Comparison of ENCODE assay signal across 15 cellular contexts in genomic region chr2:79530443-79530842, GRCh38. TPM values are rescaled to one million over a fixed set of nuclear protein-coding genes. Genes with fewer than 3 reads are reported as not detected.
DNase-seq lines count a peak whose midpoint lies in the region; ATAC-seq, FAIRE-seq and TF ChIP-seq lines count a peak whose summit lies in the region.
"Had no signal": no experiment of that assay in that cellular context is flagged by ENCODE, and none has a peak within 500 bp of the region (broad histone marks: within the 10 kb centered on the region; RNA-seq: fewer than 3 reads in every experiment).

No MANE protein-coding gene starts in this region.

- intact Hi-C loops in activated CD4-positive, alpha-beta memory T cell treated with anti-CD3 and anti-CD28 coated beads for 36 hours (cut with micrococcal nuclease) = no loop called here

- H2AFZ ChIP-seq in H9 (ENCODE audit: low read length) (no peak overlapping the region), parathyroid adenoma (no peak overlapping the region)

- no peak overlapping the region for H4K8ac ChIP-seq in H9 (replicated peaks; ENCODE audit: insufficient read length, low read depth, low read length)

- POLR2A ChIA-PET in activated CD4-positive, alpha-beta memory T cell treated with anti-CD3 and anti-CD28 coated beads for 36 hours (lab: Charles Lee) = no interaction called here

- H3K9me3 ChIP-seq in H9 (ENCODE audit: control insufficient read depth, low read depth, low read length) (no peaks in the 10 kb centered on the region), parathyroid adenoma (ENCODE audit: control insufficient read depth, low read length) (no peaks in the 10 kb centered on the region)
- H3K9me3 ChIP-seq: sigmoid colon had no signal

- no peaks in the 10 kb centered on the region for H3K79me1 ChIP-seq in H9 (ENCODE audit: insufficient read depth, low read depth, low read length, poor library complexity, severe bottlenecking)

- H3K36me3 ChIP-seq in bronchial epithelial cell (ENCODE audit: control insufficient read depth, insufficient read depth, low read length) (no peaks in the 10 kb centered on the region), parathyroid adenoma (ENCODE audit: control insufficient read depth, insufficient read depth, low read length) (no peaks in the 10 kb centered on the region)
- H3K36me3 ChIP-seq: sigmoid colon had no signal

- CTCF ChIA-PET in activated CD4-positive, alpha-beta memory T cell treated with anti-CD3 and anti-CD28 coated beads for 36 hours (lab: Charles Lee) = no interaction called here

- no peak overlapping the region for H4K91ac ChIP-seq in H9 (ENCODE audit: insufficient read length, low read depth, low read length)

- H2BK5ac ChIP-seq in H9 (ENCODE audit: insufficient read length, low read length) = no peak overlapping the region

- peaks cover 2 to 5% of the 10 kb centered on the region in 2 experiments for H3K4me1 Mint-ChIP-seq in H9
- H3K4me1 Mint-ChIP-seq in activated CD4-positive, alpha-beta memory T cell treated with anti-CD3 and anti-CD28 coated beads for 36 hours (ENCODE audit: low read depth) = no peaks in the 10 kb centered on the region
- H3K4me1 Mint-ChIP-seq in stimulated activated naive CD8-positive, alpha-beta T cell treated with anti-CD3 and anti-CD28 coated beads, Interleukin-15, amount 100 ng/mL, for 72 hours = no peaks in the 10 kb centered on the region
- H3K4me1 Mint-ChIP-seq: activated naive CD8-positive, alpha-beta T cell treated with anti-CD3 and anti-CD28 coated beads, Interleukin-2, amount 50 U/mL, for 24 hours had no signal

- H3K27me3 ChIP-seq in H9 (ENCODE audit: insufficient read depth, low read length) (no peaks in the 10 kb centered on the region), bronchial epithelial cell (ENCODE audit: control insufficient read depth, insufficient read depth, low read length) (no peaks in the 10 kb centered on the region), parathyroid adenoma (ENCODE audit: control insufficient read depth, insufficient read depth, low read length) (no peaks in the 10 kb centered on the region)
- H3K27me3 ChIP-seq: sigmoid colon had no signal

- no peak overlapping the region for H3K27ac Mint-ChIP-seq in H9
- no peak overlapping the region for H3K27ac Mint-ChIP-seq in activated CD4-positive, alpha-beta memory T cell treated with anti-CD3 and anti-CD28 coated beads for 36 hours
- H3K27ac Mint-ChIP-seq in stimulated activated naive CD8-positive, alpha-beta T cell treated with anti-CD3 and anti-CD28 coated beads, Interleukin-15, amount 100 ng/mL, for 72 hours = no peak overlapping the region
- H3K27ac Mint-ChIP-seq: activated naive CD8-positive, alpha-beta T cell treated with anti-CD3 and anti-CD28 coated beads, Interleukin-2, amount 50 U/mL, for 24 hours had no signal

- no peak overlapping the region for H4K5ac ChIP-seq in H9 (ENCODE audit: insufficient read length, low read depth, low read length)

- H3K23me2 ChIP-seq in H9 (ENCODE audit: insufficient read length, low read depth, low read length, poor library complexity, severe bottlenecking) = no peaks in the 10 kb centered on the region

- no peak overlapping the region for H3K18ac ChIP-seq in H9 (ENCODE audit: insufficient read length, low read depth, low read length)

- H3K4me1 ChIP-seq in H9 (ENCODE audit: insufficient read depth, low read length) (no peaks in the 10 kb centered on the region), parathyroid adenoma (no peaks in the 10 kb centered on the region)
- H3K4me1 ChIP-seq: sigmoid colon had no signal

- no peaks in the 10 kb centered on the region for H4K20me1 ChIP-seq in H9 (ENCODE audit: control insufficient read depth, insufficient read depth, insufficient read length)

- no peak overlapping the region for H2BK20ac ChIP-seq in H9 (ENCODE audit: low read depth, low read length, poor library complexity, severe bottlenecking)

- no peak overlapping the region for H2BK12ac ChIP-seq in H9 (ENCODE audit: insufficient read length, low read depth, low read length)

- no peaks in the 10 kb centered on the region for H3K27me3 Mint-ChIP-seq in H9 (ENCODE audit: low read depth)
- no peaks in the 10 kb centered on the region for H3K27me3 Mint-ChIP-seq in activated CD4-positive, alpha-beta memory T cell treated with anti-CD3 and anti-CD28 coated beads for 36 hours
- H3K27me3 Mint-ChIP-seq in stimulated activated naive CD8-positive, alpha-beta T cell treated with anti-CD3 and anti-CD28 coated beads, Interleukin-15, amount 100 ng/mL, for 72 hours = no peaks in the 10 kb centered on the region
- H3K27me3 Mint-ChIP-seq: activated naive CD8-positive, alpha-beta T cell treated with anti-CD3 and anti-CD28 coated beads, Interleukin-2, amount 50 U/mL, for 24 hours had no signal

- H2BK120ac ChIP-seq in H9 (ENCODE audit: low read depth, low read length, poor library complexity, severe bottlenecking) = no peak overlapping the region

- no peak overlapping the region for H2AK5ac ChIP-seq in H9 (ENCODE audit: insufficient read length, low read length)

- H3K56ac ChIP-seq in H9 (ENCODE audit: insufficient read length, low read depth, low read length) = no peak overlapping the region

- no peak for FAIRE-seq in bronchial epithelial cell (lab: Jason Lieb, UNC)

- no peak for DNase-seq in H9
- DNase-seq in NCI-H510A treated with DMSO at 0.1 percent for 48 hours (lab: John Stamatoyannopoulos, UW) = peak; percentile 62
- peak; percentile 0 for DNase-seq in bronchial epithelial cell (ENCODE audit: low read depth)
- DNase-seq in activated CD4-positive, alpha-beta memory T cell treated with anti-CD3 and anti-CD28 coated beads for 36 hours = no peak
- no peak for DNase-seq in stimulated activated naive CD8-positive, alpha-beta T cell treated with anti-CD3 and anti-CD28 coated beads, Interleukin-15, amount 100 ng/mL, for 72 hours
- DNase-seq: activated naive CD8-positive, alpha-beta T cell treated with anti-CD3 and anti-CD28 coated beads, Interleukin-2, amount 50 U/mL, for 24 hours; DMS79 treated with DMSO at 0.1 percent for 48 hours; effector memory CD4-positive, alpha-beta T cell; NCI-H345; sigmoid colon; T-helper 2 cell had no signal

- H3T11ph ChIP-seq in H9 (ENCODE audit: low read length) = no peak overlapping the region

- no peak overlapping the region for H3K9ac ChIP-seq in H9 (ENCODE audit: extremely low read depth, insufficient read length, low read length)
- H3K9ac ChIP-seq in parathyroid adenoma = no peak overlapping the region

- no peak overlapping the region for H3K14ac ChIP-seq in H9 (ENCODE audit: insufficient read depth, low read length)

- H3K9me3 Mint-ChIP-seq in H9 = no peaks in the 10 kb centered on the region
- peaks cover 23% of the 10 kb centered on the region for H3K9me3 Mint-ChIP-seq in activated CD4-positive, alpha-beta memory T cell treated with anti-CD3 and anti-CD28 coated beads for 36 hours
- peaks cover 17 to 18% of the 10 kb centered on the region in 2 donors for H3K9me3 Mint-ChIP-seq in stimulated activated naive CD8-positive, alpha-beta T cell treated with anti-CD3 and anti-CD28 coated beads, Interleukin-15, amount 100 ng/mL, for 72 hours

- no peak overlapping the region for H3K23ac ChIP-seq in H9 (ENCODE audit: insufficient read length, low read depth, low read length)

- H3K36me3 Mint-ChIP-seq in H9 (ENCODE audit: insufficient read depth in 1 of 3, low read depth in 3 of 3) = no peaks in the 10 kb centered on the region
- H3K36me3 Mint-ChIP-seq in activated CD4-positive, alpha-beta memory T cell treated with anti-CD3 and anti-CD28 coated beads for 36 hours = no peaks in the 10 kb centered on the region

- H3K4me2 ChIP-seq in H9 (ENCODE audit: insufficient read depth, insufficient read length, low read length) (no peak overlapping the region), parathyroid adenoma (ENCODE audit: low read length) (no peak overlapping the region)

- no CpG with 5 or more reads among the region's 1 CpG for whole genome bisulfite sequencing in H9 (ENCODE audit: extremely low coverage, insufficient read length, low lambda C conversion rate)

- H3K79me2 ChIP-seq in H9 (ENCODE audit: insufficient read depth, low read length) (no peaks in the 10 kb centered on the region), parathyroid adenoma (no peaks in the 10 kb centered on the region)

- ATAC-seq in GM19463 (IDR thresholded peaks at IDR 0.05; ENCODE audit: unreplicated experiment) = no peak
- no peak for ATAC-seq in stimulated activated naive CD8-positive, alpha-beta T cell treated with anti-CD3 and anti-CD28 coated beads, Interleukin-15, amount 100 ng/mL, for 72 hours
- ATAC-seq: activated naive CD8-positive, alpha-beta T cell treated with anti-CD3 and anti-CD28 coated beads, Interleukin-2, amount 50 U/mL, for 24 hours had no signal

- H3K4me3 Mint-ChIP-seq in H9 = no peak overlapping the region
- no peak overlapping the region for H3K4me3 Mint-ChIP-seq in activated CD4-positive, alpha-beta memory T cell treated with anti-CD3 and anti-CD28 coated beads for 36 hours
- H3K4me3 Mint-ChIP-seq in stimulated activated naive CD8-positive, alpha-beta T cell treated with anti-CD3 and anti-CD28 coated beads, Interleukin-15, amount 100 ng/mL, for 72 hours = no peak overlapping the region
- H3K4me3 Mint-ChIP-seq: activated naive CD8-positive, alpha-beta T cell treated with anti-CD3 and anti-CD28 coated beads, Interleukin-2, amount 50 U/mL, for 24 hours had no signal

- peak; percentile 63 for TF ChIP-seq CTCF in H9 (conservative IDR thresholded peaks at IDR 0.05)
- no peak for TF ChIP-seq CTCF in bronchial epithelial cell (IDR thresholded peaks at IDR 0.05; ENCODE audit: insufficient read depth, low read length, severe bottlenecking)
- peak; percentile 29 for TF ChIP-seq CTCF in parathyroid adenoma (IDR thresholded peaks at IDR 0.05)

- no peak overlapping the region for H2BK15ac ChIP-seq in H9 (ENCODE audit: low read depth, low read length)

- H3K4me3 ChIP-seq in bronchial epithelial cell (ENCODE audit: low read depth, low read length) (no peak overlapping the region), parathyroid adenoma (ENCODE audit: low read depth, low read length) (no peak overlapping the region)
- H3K4me3 ChIP-seq: sigmoid colon had no signal

- no peak overlapping the region for H3K27ac ChIP-seq in H9 (ENCODE audit: insufficient read length, low read depth, low read length)
- H3K27ac ChIP-seq in parathyroid adenoma = no peak overlapping the region
- H3K27ac ChIP-seq: sigmoid colon had no signal

- H3K4ac ChIP-seq in H9 (ENCODE audit: low read depth, low read length) = no peak overlapping the region

RNA-seq across cellular contexts. Expression of gene CTNNA2, which starts 17.6 kb away (rescaled TPM):
- total RNA-seq in H9 (2021) (4.5 and 5.5 TPM in 2 replicates), bronchial epithelial cell (not detected in 2 replicates)
- total RNA-seq in activated CD4-positive, alpha-beta memory T cell treated with anti-CD3 and anti-CD28 coated beads for 36 hours = not detected
- total RNA-seq: activated CD8-positive, alpha-beta memory T cell treated with anti-CD3 and anti-CD28 coated beads for 36 hours; mononuclear cell had no signal

Comparison
In these comparisons a context has a peak if more than half of its experiments do, and no peak if none do; other contexts are left out.
1. DNase-seq: peak in NCI-H510A treated with DMSO at 0.1 percent for 48 hours (single experiment) and bronchial epithelial cell (single experiment); none in H9 (single experiment), activated CD4-positive, alpha-beta memory T cell treated with anti-CD3 and anti-CD28 coated beads for 36 hours (single experiment) and stimulated activated naive CD8-positive, alpha-beta T cell treated with anti-CD3 and anti-CD28 coated beads, Interleukin-15, amount 100 ng/mL, for 72 hours (0 of 2).